Comparison of ENCODE assay signal across 1 cellular context in the genomic region with DNA sequence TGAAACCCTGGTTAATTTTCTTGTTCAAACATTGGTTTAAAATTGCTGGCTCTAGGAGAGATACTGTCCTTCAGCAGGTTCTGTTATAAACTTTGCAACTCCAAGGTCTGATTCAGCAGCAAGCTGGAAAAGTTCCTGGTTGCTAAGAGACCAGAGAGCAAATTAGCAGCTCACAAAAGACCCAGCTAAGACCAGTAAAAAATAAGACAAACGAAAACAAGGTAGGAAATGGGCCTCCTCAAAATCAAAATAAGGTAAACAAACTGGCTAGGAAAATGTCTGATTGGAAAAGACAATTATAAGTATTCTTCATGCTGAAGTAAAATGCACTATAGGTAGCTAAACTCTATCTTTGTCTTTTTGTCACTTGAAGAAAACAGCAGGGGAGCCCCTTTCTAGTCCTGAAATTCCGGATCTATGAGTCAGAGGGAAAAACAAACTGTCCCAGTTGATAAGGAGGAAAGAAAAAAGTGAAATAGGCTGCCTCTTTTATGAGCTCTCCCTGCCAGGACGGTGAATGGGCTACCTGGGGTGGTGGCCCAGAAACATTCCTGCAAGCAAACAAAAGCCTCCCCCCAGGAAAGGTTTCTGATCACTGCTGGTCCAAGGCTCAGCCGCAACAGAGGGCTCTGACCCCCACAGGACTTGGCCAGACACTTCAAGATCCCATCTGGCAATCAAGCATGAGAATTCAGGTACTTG.
A peak's percentile ranks its signal among the peaks of the same experiment; 100 is the strongest.
TF ChIP-seq lines count a peak whose summit lies in the region.

No MANE protein-coding gene starts in this region.

TF ChIP-seq in K562, 482 proteins besides CTCF, POLR2A, EP300 and RAD21 (continues in another document):
- TF ChIP-seq SMC3 (conservative IDR thresholded peaks at IDR 0.05; ENCODE audit: insufficient read depth, low read depth, low read length) (no peak), HLTF (IDR thresholded peaks at IDR 0.05) (no peak), PHB (CRISPR knock-in tag; IDR thresholded peaks at IDR 0.05) (no peak), CBFB (CRISPR knock-in tag; IDR thresholded peaks at IDR 0.05) (no peak), CAMTA2 (CRISPR knock-in tag; conservative IDR thresholded peaks at IDR 0.05) (no peak), ZNF239 (CRISPR knock-in tag; IDR thresholded peaks at IDR 0.05) (no peak), MIER1 (IDR thresholded peaks at IDR 0.05; ENCODE audit: low read depth) (no peak), ZNF165 (CRISPR knock-in tag; IDR thresholded peaks at IDR 0.05; ENCODE audit: borderline replicate concordance) (no peak), U2AF2 (optimal IDR thresholded peaks at IDR 0.05; ENCODE audit: low read depth, low read length) (no peak), ESRRB (CRISPR knock-in tag; IDR thresholded peaks at IDR 0.05; ENCODE audit: borderline replicate concordance) (no peak), ATF7 (IDR thresholded peaks at IDR 0.05) (peak; percentile 66), KLF6 (CRISPR knock-in tag; IDR thresholded peaks at IDR 0.05; ENCODE audit: borderline replicate concordance) (no peak), ZNF3 (CRISPR knock-in tag; IDR thresholded peaks at IDR 0.05) (no peak), TCF3 (CRISPR knock-in tag; IDR thresholded peaks at IDR 0.05) (peak; percentile 71), CHCHD3 (CRISPR knock-in tag; IDR thresholded peaks at IDR 0.05) (no peak), ARID1B (IDR thresholded peaks at IDR 0.05) (peak; percentile 91), SMARCE1 (IDR thresholded peaks at IDR 0.05) (peak; percentile 89), RCOR1 (IDR thresholded peaks at IDR 0.05; ENCODE audit: borderline replicate concordance in 1 of 2, low read depth in 2 of 2, low read length in 2 of 2) (0 out of 4 replicates have a peak, but pooled peaks of 1 of the 2 experiments have one; percentile 39), TEAD4 (IDR thresholded peaks at IDR 0.05; ENCODE audit: low read length) (peak; percentile 82), TEAD4 (CRISPR knock-in tag; IDR thresholded peaks at IDR 0.05; ENCODE audit: borderline replicate concordance) (no peak), FOSL1 (tag; conservative IDR thresholded peaks at IDR 0.05) (peak; percentile 97), RFX1 (IDR thresholded peaks at IDR 0.05) (peak; percentile 86), SIRT6 (IDR thresholded peaks at IDR 0.05; ENCODE audit: low read depth, low read length) (no peak), TCFL5 (CRISPR knock-in tag; conservative IDR thresholded peaks at IDR 0.05) (no peak), CBFA2T3 (IDR thresholded peaks at IDR 0.05) (peak; percentile 70), YBX1 (IDR thresholded peaks at IDR 0.05) (no peak), TEAD2 (tag; IDR thresholded peaks at IDR 0.05) (0 out of 2 replicates have a peak, but pooled peaks have one; percentile 49), DPF2 (IDR thresholded peaks at IDR 0.05) (peak; percentile 91), PHF21A (IDR thresholded peaks at IDR 0.05; ENCODE audit: borderline replicate concordance, low read depth) (no peak), SMARCA4 (IDR thresholded peaks at IDR 0.05) (peak; percentile 93), JUND (IDR thresholded peaks at IDR 0.05; ENCODE audit: borderline replicate concordance, low read depth, low read length) (peak; percentile 97), JUND (tag; IDR thresholded peaks at IDR 0.05; ENCODE audit: borderline replicate concordance, low read depth, low read length) (peak; percentile 98; the same call in 2 of the 3 replicates), MAZ (CRISPR knock-in tag; conservative IDR thresholded peaks at IDR 0.05 in 1 of 2, IDR thresholded peaks at IDR 0.05 in 1 of 2) (no peak), SMAD2 (IDR thresholded peaks at IDR 0.05; ENCODE audit: low read depth, low read length) (no peak), SOX6 (IDR thresholded peaks at IDR 0.05) (peak; percentile 62; the same call in 1 of the 2 replicates), PTRF (tag; IDR thresholded peaks at IDR 0.05) (no peak), L3MBTL2 (IDR thresholded peaks at IDR 0.05) (no peak), CREB5 (CRISPR knock-in tag; IDR thresholded peaks at IDR 0.05) (no peak), SNIP1 (IDR thresholded peaks at IDR 0.05; ENCODE audit: low read depth) (no peak), FUS (optimal IDR thresholded peaks at IDR 0.05; ENCODE audit: low read depth, low read length) (no peak), TEAD1 (CRISPR knock-in tag; IDR thresholded peaks at IDR 0.05) (peak; percentile 55 to 93; a peak in 3 of 4 replicates), ZNF347 (CRISPR knock-in tag; IDR thresholded peaks at IDR 0.05; ENCODE audit: low read depth) (no peak), ZEB2 (IDR thresholded peaks at IDR 0.05) (0 out of 2 replicates have a peak, but pooled peaks have one; percentile 32), FOXM1 (IDR thresholded peaks at IDR 0.05; ENCODE audit: low read depth) (no peak), FOXM1 (CRISPR knock-in tag; IDR thresholded peaks at IDR 0.05; ENCODE audit: low read depth) (no peak), JUN (IDR thresholded peaks at IDR 0.05; ENCODE audit: borderline replicate concordance, low read depth, low read length) (peak; percentile 81), JUN (CRISPR knock-in tag; IDR thresholded peaks at IDR 0.05; ENCODE audit: borderline replicate concordance) (no peak), ZNF696 (CRISPR knock-in tag; conservative IDR thresholded peaks at IDR 0.05) (no peak), SMARCB1 (IDR thresholded peaks at IDR 0.05; ENCODE audit: insufficient read length, low read depth) (peak; percentile 26), ZNF277 (CRISPR knock-in tag; IDR thresholded peaks at IDR 0.05; ENCODE audit: borderline replicate concordance) (no peak), ZNF76 (CRISPR knock-in tag; IDR thresholded peaks at IDR 0.05; ENCODE audit: borderline replicate concordance) (no peak), TOE1 (IDR thresholded peaks at IDR 0.05; ENCODE audit: borderline replicate concordance) (no peak), TOE1 (CRISPR knock-in tag; IDR thresholded peaks at IDR 0.05; ENCODE audit: borderline replicate concordance, low read depth) (no peak), ZNF79 (CRISPR knock-in tag; IDR thresholded peaks at IDR 0.05; ENCODE audit: low read depth) (no peak), MCM5 (IDR thresholded peaks at IDR 0.05; ENCODE audit: low read depth) (no peak), SMARCC2 (IDR thresholded peaks at IDR 0.05; ENCODE audit: low read depth) (peak; percentile 74)
- TF ChIP-seq, protein P1, sequence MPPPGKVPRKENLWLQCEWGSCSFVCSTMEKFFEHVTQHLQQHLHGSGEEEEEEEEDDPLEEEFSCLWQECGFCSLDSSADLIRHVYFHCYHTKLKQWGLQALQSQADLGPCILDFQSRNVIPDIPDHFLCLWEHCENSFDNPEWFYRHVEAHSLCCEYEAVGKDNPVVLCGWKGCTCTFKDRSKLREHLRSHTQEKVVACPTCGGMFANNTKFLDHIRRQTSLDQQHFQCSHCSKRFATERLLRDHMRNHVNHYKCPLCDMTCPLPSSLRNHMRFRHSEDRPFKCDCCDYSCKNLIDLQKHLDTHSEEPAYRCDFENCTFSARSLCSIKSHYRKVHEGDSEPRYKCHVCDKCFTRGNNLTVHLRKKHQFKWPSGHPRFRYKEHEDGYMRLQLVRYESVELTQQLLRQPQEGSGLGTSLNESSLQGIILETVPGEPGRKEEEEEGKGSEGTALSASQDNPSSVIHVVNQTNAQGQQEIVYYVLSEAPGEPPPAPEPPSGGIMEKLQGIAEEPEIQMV (tag; conservative IDR thresholded peaks at IDR 0.05; ENCODE audit: low read depth), result no peak
- TF ChIP-seq, protein P2, sequence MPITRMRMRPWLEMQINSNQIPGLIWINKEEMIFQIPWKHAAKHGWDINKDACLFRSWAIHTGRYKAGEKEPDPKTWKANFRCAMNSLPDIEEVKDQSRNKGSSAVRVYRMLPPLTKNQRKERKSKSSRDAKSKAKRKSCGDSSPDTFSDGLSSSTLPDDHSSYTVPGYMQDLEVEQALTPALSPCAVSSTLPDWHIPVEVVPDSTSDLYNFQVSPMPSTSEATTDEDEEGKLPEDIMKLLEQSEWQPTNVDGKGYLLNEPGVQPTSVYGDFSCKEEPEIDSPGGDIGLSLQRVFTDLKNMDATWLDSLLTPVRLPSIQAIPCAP (CRISPR knock-in tag; IDR thresholded peaks at IDR 0.05; ENCODE audit: borderline replicate concordance), result no peak
- TF ChIP-seq, protein P3, sequence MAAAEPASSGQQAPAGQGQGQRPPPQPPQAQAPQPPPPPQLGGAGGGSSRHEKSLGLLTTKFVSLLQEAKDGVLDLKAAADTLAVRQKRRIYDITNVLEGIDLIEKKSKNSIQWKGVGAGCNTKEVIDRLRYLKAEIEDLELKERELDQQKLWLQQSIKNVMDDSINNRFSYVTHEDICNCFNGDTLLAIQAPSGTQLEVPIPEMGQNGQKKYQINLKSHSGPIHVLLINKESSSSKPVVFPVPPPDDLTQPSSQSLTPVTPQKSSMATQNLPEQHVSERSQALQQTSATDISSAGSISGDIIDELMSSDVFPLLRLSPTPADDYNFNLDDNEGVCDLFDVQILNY (CRISPR knock-in tag; IDR thresholded peaks at IDR 0.05), result no peak
- TF ChIP-seq, protein P4, sequence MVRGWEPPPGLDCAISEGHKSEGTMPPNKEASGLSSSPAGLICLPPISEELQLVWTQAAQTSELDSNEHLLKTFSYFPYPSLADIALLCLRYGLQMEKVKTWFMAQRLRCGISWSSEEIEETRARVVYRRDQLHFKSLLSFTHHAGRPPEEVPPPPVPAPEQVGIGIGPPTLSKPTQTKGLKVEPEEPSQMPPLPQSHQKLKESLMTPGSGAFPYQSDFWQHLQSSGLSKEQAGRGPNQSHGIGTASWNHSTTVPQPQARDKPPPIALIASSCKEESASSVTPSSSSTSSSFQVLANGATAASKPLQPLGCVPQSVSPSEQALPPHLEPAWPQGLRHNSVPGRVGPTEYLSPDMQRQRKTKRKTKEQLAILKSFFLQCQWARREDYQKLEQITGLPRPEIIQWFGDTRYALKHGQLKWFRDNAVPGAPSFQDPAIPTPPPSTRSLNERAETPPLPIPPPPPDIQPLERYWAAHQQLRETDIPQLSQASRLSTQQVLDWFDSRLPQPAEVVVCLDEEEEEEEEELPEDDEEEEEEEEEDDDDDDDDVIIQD (CRISPR knock-in tag; IDR thresholded peaks at IDR 0.05), result no peak
- TF ChIP-seq, protein P5, sequence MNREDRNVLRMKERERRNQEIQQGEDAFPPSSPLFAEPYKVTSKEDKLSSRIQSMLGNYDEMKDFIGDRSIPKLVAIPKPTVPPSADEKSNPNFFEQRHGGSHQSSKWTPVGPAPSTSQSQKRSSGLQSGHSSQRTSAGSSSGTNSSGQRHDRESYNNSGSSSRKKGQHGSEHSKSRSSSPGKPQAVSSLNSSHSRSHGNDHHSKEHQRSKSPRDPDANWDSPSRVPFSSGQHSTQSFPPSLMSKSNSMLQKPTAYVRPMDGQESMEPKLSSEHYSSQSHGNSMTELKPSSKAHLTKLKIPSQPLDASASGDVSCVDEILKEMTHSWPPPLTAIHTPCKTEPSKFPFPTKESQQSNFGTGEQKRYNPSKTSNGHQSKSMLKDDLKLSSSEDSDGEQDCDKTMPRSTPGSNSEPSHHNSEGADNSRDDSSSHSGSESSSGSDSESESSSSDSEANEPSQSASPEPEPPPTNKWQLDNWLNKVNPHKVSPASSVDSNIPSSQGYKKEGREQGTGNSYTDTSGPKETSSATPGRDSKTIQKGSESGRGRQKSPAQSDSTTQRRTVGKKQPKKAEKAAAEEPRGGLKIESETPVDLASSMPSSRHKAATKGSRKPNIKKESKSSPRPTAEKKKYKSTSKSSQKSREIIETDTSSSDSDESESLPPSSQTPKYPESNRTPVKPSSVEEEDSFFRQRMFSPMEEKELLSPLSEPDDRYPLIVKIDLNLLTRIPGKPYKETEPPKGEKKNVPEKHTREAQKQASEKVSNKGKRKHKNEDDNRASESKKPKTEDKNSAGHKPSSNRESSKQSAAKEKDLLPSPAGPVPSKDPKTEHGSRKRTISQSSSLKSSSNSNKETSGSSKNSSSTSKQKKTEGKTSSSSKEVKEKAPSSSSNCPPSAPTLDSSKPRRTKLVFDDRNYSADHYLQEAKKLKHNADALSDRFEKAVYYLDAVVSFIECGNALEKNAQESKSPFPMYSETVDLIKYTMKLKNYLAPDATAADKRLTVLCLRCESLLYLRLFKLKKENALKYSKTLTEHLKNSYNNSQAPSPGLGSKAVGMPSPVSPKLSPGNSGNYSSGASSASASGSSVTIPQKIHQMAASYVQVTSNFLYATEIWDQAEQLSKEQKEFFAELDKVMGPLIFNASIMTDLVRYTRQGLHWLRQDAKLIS (CRISPR knock-in tag; IDR thresholded peaks at IDR 0.05), result no peak
- TF ChIP-seq, protein P6, sequence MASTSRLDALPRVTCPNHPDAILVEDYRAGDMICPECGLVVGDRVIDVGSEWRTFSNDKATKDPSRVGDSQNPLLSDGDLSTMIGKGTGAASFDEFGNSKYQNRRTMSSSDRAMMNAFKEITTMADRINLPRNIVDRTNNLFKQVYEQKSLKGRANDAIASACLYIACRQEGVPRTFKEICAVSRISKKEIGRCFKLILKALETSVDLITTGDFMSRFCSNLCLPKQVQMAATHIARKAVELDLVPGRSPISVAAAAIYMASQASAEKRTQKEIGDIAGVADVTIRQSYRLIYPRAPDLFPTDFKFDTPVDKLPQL (IDR thresholded peaks at IDR 0.05; ENCODE audit: extremely low read depth, insufficient read length), result no peak
- TF ChIP-seq, protein P7, sequence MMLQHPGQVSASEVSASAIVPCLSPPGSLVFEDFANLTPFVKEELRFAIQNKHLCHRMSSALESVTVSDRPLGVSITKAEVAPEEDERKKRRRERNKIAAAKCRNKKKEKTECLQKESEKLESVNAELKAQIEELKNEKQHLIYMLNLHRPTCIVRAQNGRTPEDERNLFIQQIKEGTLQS (IDR thresholded peaks at IDR 0.05), result peak; percentile 84
- TF ChIP-seq, protein P7 (CRISPR knock-in tag; conservative IDR thresholded peaks at IDR 0.05), result 0 out of 2 replicates have a peak, but pooled peaks have one; percentile 41
